ENCODE assay signal across 8 cellular contexts in the genomic region with DNA sequence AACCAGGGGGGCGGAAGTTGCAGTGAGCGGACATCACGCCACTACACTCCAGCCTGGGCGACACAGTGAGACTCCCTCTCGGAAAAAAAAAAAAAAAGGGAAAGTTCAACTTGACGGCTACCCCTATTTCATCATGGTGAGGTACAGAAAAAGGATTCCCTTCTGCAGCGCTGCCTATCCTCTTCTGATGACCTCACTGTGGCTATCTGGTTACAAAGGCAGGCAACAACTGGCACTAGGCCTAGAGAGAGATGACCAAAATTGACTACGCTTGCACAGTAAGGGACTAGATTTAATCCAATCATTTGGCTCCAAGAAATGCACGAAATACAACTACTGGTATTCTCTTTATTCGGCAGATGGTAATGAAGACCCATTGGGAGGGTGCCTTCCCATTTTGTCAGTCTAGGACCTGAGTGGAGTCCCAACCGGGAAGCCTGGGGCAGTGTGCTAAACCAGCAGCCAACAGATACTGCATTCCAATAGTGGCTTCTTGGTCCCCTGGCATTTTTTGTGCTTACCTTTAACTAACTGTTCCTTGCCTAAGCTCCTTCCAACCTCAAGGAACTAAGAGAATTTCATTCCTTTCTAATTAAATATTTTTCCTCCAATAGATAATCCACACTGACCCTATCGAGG. TPM values are rescaled to one million over a fixed set of nuclear protein-coding genes. Genes with fewer than 3 reads are reported as not detected.
DNase-seq lines count a peak whose midpoint lies in the region; ATAC-seq and TF ChIP-seq lines count a peak whose summit lies in the region.

No MANE protein-coding gene starts in this region.

- H3K27me3 Mint-ChIP-seq in T-helper 17 cell: no peaks in the 10 kb centered on the region

- peak overlapping the region; percentile 60 for H3K4me3 ChIP-seq in retinal pigment epithelial cell (ENCODE audit: low read length)

- H3K4me1 Mint-ChIP-seq in T-helper 17 cell: peaks cover 46% of the 10 kb centered on the region

- ATAC-seq in T-helper 17 cell (no peak), HG02588 (IDR thresholded peaks at IDR 0.05; ENCODE audit: unreplicated experiment) (no peak), GM18498 (IDR thresholded peaks at IDR 0.05; ENCODE audit: unreplicated experiment) (no peak)

- peak overlapping the region; percentile 89 for H3K4me3 Mint-ChIP-seq in T-helper 17 cell

- no peaks in the 10 kb centered on the region for H3K36me3 Mint-ChIP-seq in T-helper 17 cell (ENCODE audit: low read depth)

- DNase-seq in NCI-H82 (lab: John Stamatoyannopoulos, UW) (peak; percentile 27), NCI-H82 treated with DMSO at 0.1 percent for 48 hours (lab: John Stamatoyannopoulos, UW; ENCODE audit: unreplicated experiment) (no peak), T-helper 17 cell (no peak), fibroblast of the conjunctiva (ENCODE audit: low read depth) (peak; percentile 66), retinal pigment epithelial cell (ENCODE audit: low read depth) (no peak), MV-4-11 (lab: John Stamatoyannopoulos, UW) (no peak)

- no peak for TF ChIP-seq CTCF in retinal pigment epithelial cell (conservative IDR thresholded peaks at IDR 0.05; ENCODE audit: low read depth, low read length)

- no peaks in the 10 kb centered on the region for H3K9me3 ChIP-seq in T-helper 17 cell (ENCODE audit: control insufficient read depth, low read length, poor library complexity, severe bottlenecking)

- H3K27ac Mint-ChIP-seq in T-helper 17 cell: peak overlapping the region; percentile 95

RNA-seq across cellular contexts. Expression of a gene that starts 36.6 kb away (rescaled TPM):
- total RNA-seq in T-helper 17 cell: 100 to 1,000 TPM; 128 to 166 TPM

Comparison
In these comparisons a context has a peak if more than half of its experiments do, and no peak if none do; other contexts are left out.
1. DNase-seq: peak in NCI-H82 (single experiment) and fibroblast of the conjunctiva (single experiment); none in NCI-H82 treated with DMSO at 0.1 percent for 48 hours (single experiment), T-helper 17 cell (0 of 3), retinal pigment epithelial cell (single experiment) and MV-4-11 (single experiment).